ENCODE assay signal across 23 cellular contexts in the genomic region with DNA sequence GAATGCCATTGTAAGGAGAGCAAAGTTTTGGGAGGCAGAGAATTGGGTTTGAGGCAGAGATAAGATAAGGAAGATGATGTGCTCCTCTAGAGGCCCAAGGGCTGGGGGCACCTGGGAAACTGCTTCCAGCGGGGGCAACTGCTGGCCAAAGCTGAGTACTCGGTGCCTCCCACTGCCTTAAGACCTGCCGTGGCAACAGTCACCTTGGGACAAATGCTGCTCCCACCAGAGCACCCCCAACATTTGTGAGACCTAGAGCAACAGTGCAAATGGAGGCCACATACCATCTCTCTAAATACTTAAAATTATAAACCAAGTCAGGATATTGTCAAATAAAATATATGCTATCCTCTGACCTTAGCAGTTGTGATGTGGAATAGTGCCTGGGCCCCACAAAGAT.
"Had no signal": no experiment of that assay in that cellular context is flagged by ENCODE, and none has a peak within 500 bp of the region (broad histone marks: within the 10 kb centered on the region; RNA-seq: fewer than 3 reads in every experiment).

No MANE protein-coding gene starts in this region.

- H3K4me1 ChIP-seq: foreskin keratinocyte, heart right ventricle, lower lobe of right lung, pancreas, psoas muscle, SJCRH30, upper lobe of left lung had no signal

- H3K27ac ChIP-seq: brain microvascular endothelial cell, foreskin keratinocyte, heart right ventricle, lower lobe of right lung, pancreas, psoas muscle, SJCRH30, thoracic aorta had no signal

- H3K4me3 ChIP-seq: heart right ventricle, lower lobe of right lung, mucosa of descending colon, pancreas, psoas muscle, SJCRH30, spleen, thoracic aorta, upper lobe of left lung had no signal

- ATAC-seq: esophagus mucosa, heart right ventricle, lower lobe of right lung, mucosa of descending colon, psoas muscle, T-cell had no signal

- H3K4me3 Mint-ChIP-seq: activated CD4-positive, alpha-beta T cell treated with anti-CD3 and anti-CD28 coated beads for 36 hours; activated naive CD8-positive, alpha-beta T cell; endodermal cell; naive B cell; nephron progenitor cell; T-cell had no signal

- DNase-seq: activated CD4-positive, CD25-positive, alpha-beta regulatory T cell; activated naive CD4-positive, alpha-beta T cell treated with Interleukin-2 at 50 U/mL for 16 hours; activated T-cell treated with anti-CD3 and anti-CD28 coated beads, Interleukin-2, amount 50 U/mL, for 48 hours; aorta; endodermal cell; foreskin keratinocyte; heart right ventricle; lower lobe of right lung; mucosa of descending colon; naive B cell; nephron progenitor cell; pancreas; psoas muscle; spleen; stimulated activated naive CD4-positive, alpha-beta T cell treated with Interleukin-2 at 50 U/mL for 16 hours; T-cell; upper lobe of left lung had no signal

- H3K36me3 ChIP-seq: brain microvascular endothelial cell, heart right ventricle, lower lobe of right lung, pancreas, SJCRH30, spleen, thoracic aorta, upper lobe of left lung had no signal

- H3K9me3 ChIP-seq: heart right ventricle, lower lobe of right lung, mucosa of descending colon, pancreas, psoas muscle, SJCRH30, spleen, thoracic aorta, upper lobe of left lung had no signal

- H3K9me3 Mint-ChIP-seq: endodermal cell, T-cell had no signal

- H3K27me3 ChIP-seq: brain microvascular endothelial cell, heart right ventricle, pancreas, SJCRH30, spleen, upper lobe of left lung had no signal

- H3K4me1 Mint-ChIP-seq: activated CD4-positive, alpha-beta T cell treated with anti-CD3 and anti-CD28 coated beads for 36 hours; endodermal cell had no signal

- H3K27ac Mint-ChIP-seq: activated CD4-positive, alpha-beta T cell treated with anti-CD3 and anti-CD28 coated beads for 36 hours; activated naive CD8-positive, alpha-beta T cell; endodermal cell; T-cell had no signal

- H3K27me3 Mint-ChIP-seq: activated CD4-positive, alpha-beta T cell treated with anti-CD3 and anti-CD28 coated beads for 36 hours; naive B cell; T-cell had no signal

- H3K36me3 Mint-ChIP-seq: activated naive CD8-positive, alpha-beta T cell; naive B cell; T-cell had no signal
